In the genomic region with DNA sequence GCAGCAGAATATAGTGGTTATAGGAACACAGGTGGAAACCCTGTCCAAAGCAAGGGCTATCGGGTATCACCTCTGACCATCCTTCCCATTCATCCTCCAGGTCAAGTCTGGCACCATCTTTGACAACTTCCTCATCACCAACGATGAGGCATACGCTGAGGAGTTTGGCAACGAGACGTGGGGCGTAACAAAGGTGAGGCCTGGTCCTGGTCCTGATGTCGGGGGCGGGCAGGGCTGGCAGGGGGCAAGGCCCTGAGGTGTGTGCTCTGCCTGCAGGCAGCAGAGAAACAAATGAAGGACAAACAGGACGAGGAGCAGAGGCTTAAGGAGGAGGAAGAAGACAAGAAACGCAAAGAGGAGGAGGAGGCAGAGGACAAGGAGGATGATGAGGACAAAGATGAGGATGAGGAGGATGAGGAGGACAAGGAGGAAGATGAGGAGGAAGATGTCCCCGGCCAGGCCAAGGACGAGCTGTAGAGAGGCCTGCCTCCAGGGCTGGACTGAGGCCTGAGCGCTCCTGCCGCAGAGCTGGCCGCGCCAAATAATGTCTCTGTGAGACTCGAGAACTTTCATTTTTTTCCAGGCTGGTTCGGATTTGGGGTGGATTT, we compare ENCODE assay signal across 11 cellular contexts. TPM values are rescaled to one million over a fixed set of nuclear protein-coding genes. Genes with fewer than 3 reads are reported as not detected.
DNase-seq lines count a peak whose midpoint lies in the region; ATAC-seq and TF ChIP-seq lines count a peak whose summit lies in the region.
"Had no signal": no experiment of that assay in that cellular context is flagged by ENCODE, and none has a peak within 500 bp of the region (broad histone marks: within the 10 kb centered on the region; RNA-seq: fewer than 3 reads in every experiment).

No MANE protein-coding gene starts in this region.

- peaks cover 70% of the 10 kb centered on the region for H3K36me3 ChIP-seq in endodermal cell (ENCODE audit: control insufficient read depth, insufficient read depth, low read length)

- DNase-seq in activated T-cell treated with anti-CD3 and anti-CD28 coated beads, Interleukin-2, amount 50 U/mL, for 72 hours = no peak
- no peak for DNase-seq in activated T-cell treated with anti-CD3 and anti-CD28 coated beads for 4 hours
- DNase-seq in endodermal cell = no peak
- DNase-seq in stimulated activated effector memory CD8-positive, alpha-beta T cell treated with anti-CD3 and anti-CD28 coated beads, Interleukin-12 subunit alpha, Interleukin-12 subunit beta, amount 100 ng/mL, for 72 hours (ENCODE audit: low spot score in 2 of 2) = no peak
- no peak for DNase-seq in retina
- no peak for DNase-seq in NCI-H1694 (lab: John Stamatoyannopoulos, UW)
- DNase-seq: left ventricle myocardium inferior, MV-4-11, small intestine had no signal

- ATAC-seq in activated T-cell treated with anti-CD3 and anti-CD28 coated beads, Interleukin-2, amount 50 U/mL, for 72 hours (replicated peaks in 1 of 2) = no peak
- ATAC-seq in stimulated activated effector memory CD8-positive, alpha-beta T cell treated with anti-CD3 and anti-CD28 coated beads, Interleukin-12 subunit alpha, Interleukin-12 subunit beta, amount 100 ng/mL, for 72 hours = no peak
- no peak for ATAC-seq in GM18868 (IDR thresholded peaks at IDR 0.05; ENCODE audit: unreplicated experiment)

- no peak overlapping the region for H3K9ac ChIP-seq in endodermal cell (ENCODE audit: extremely low read depth, low read length, poor library complexity, severe bottlenecking)

- peak overlapping the region; percentile 58 for H3K27ac Mint-ChIP-seq in activated T-cell treated with anti-CD3 and anti-CD28 coated beads, Interleukin-2, amount 50 U/mL, for 72 hours
- peak overlapping the region; percentile 82 for H3K27ac Mint-ChIP-seq in endodermal cell
- peak overlapping the region; percentile 98 for H3K27ac Mint-ChIP-seq in stimulated activated effector memory CD8-positive, alpha-beta T cell treated with anti-CD3 and anti-CD28 coated beads, Interleukin-12 subunit alpha, Interleukin-12 subunit beta, amount 100 ng/mL, for 72 hours

- H3K27ac ChIP-seq in endodermal cell (ENCODE audit: low read depth, low read length) = peak overlapping the region; percentile 16
- H3K27ac ChIP-seq: left ventricle myocardium inferior had no signal

- peaks cover 5% of the 10 kb centered on the region for H3K4me1 ChIP-seq in endodermal cell (ENCODE audit: control insufficient read depth, insufficient read depth, low read length)

- peaks cover 30 to 61% of the 10 kb centered on the region in 2 donors for H3K36me3 Mint-ChIP-seq in activated T-cell treated with anti-CD3 and anti-CD28 coated beads, Interleukin-2, amount 50 U/mL, for 72 hours (ENCODE audit: insufficient read depth in 2 of 2)
- peaks cover 76% of the 10 kb centered on the region for H3K36me3 Mint-ChIP-seq in endodermal cell (ENCODE audit: low read depth)
- H3K36me3 Mint-ChIP-seq in stimulated activated effector memory CD8-positive, alpha-beta T cell treated with anti-CD3 and anti-CD28 coated beads, Interleukin-12 subunit alpha, Interleukin-12 subunit beta, amount 100 ng/mL, for 72 hours = peaks cover 100% of the 10 kb centered on the region

- H3K4me1 Mint-ChIP-seq in activated T-cell treated with anti-CD3 and anti-CD28 coated beads, Interleukin-2, amount 50 U/mL, for 72 hours (ENCODE audit: low read depth) = peaks cover 79% of the 10 kb centered on the region
- peaks cover 28% of the 10 kb centered on the region for H3K4me1 Mint-ChIP-seq in endodermal cell
- H3K4me1 Mint-ChIP-seq in stimulated activated effector memory CD8-positive, alpha-beta T cell treated with anti-CD3 and anti-CD28 coated beads, Interleukin-12 subunit alpha, Interleukin-12 subunit beta, amount 100 ng/mL, for 72 hours = peaks cover 72% of the 10 kb centered on the region

- no peaks in the 10 kb centered on the region for H3K9me3 Mint-ChIP-seq in activated T-cell treated with anti-CD3 and anti-CD28 coated beads, Interleukin-2, amount 50 U/mL, for 72 hours
- no peaks in the 10 kb centered on the region for H3K9me3 Mint-ChIP-seq in endodermal cell
- no peaks in the 10 kb centered on the region for H3K9me3 Mint-ChIP-seq in stimulated activated effector memory CD8-positive, alpha-beta T cell treated with anti-CD3 and anti-CD28 coated beads, Interleukin-12 subunit alpha, Interleukin-12 subunit beta, amount 100 ng/mL, for 72 hours

- H3K4me3 Mint-ChIP-seq in activated T-cell treated with anti-CD3 and anti-CD28 coated beads, Interleukin-2, amount 50 U/mL, for 72 hours = peak overlapping the region; percentile 14 to 59
- no peak overlapping the region for H3K4me3 Mint-ChIP-seq in endodermal cell
- peak overlapping the region; percentile 83 for H3K4me3 Mint-ChIP-seq in stimulated activated effector memory CD8-positive, alpha-beta T cell treated with anti-CD3 and anti-CD28 coated beads, Interleukin-12 subunit alpha, Interleukin-12 subunit beta, amount 100 ng/mL, for 72 hours

- H3K27me3 ChIP-seq in endodermal cell (ENCODE audit: control insufficient read depth, insufficient read depth, low read length, poor library complexity, severe bottlenecking) = no peaks in the 10 kb centered on the region

- 96% methylated on average over 18 of the region's 18 CpGs for WGBS in endodermal cell (ENCODE audit: insufficient coverage in 1 of 2, insufficient read length in 1 of 2), 2 experiments

- no peaks in the 10 kb centered on the region for H3K9me3 ChIP-seq in endodermal cell (ENCODE audit: control insufficient read depth, low read length)
- H3K9me3 ChIP-seq: left ventricle myocardium inferior had no signal

- TF ChIP-seq CTCF in endodermal cell (conservative IDR thresholded peaks at IDR 0.05) = no peak

- no peaks in the 10 kb centered on the region for H3K27me3 Mint-ChIP-seq in activated T-cell treated with anti-CD3 and anti-CD28 coated beads, Interleukin-2, amount 50 U/mL, for 72 hours (ENCODE audit: low read depth)
- H3K27me3 Mint-ChIP-seq in endodermal cell (ENCODE audit: insufficient read depth) = no peaks in the 10 kb centered on the region

- no peak overlapping the region for H3K4me3 ChIP-seq in endodermal cell (ENCODE audit: low read length)
- H3K4me3 ChIP-seq: left ventricle myocardium inferior had no signal

TF ChIP-seq in PFSK-1, 5 proteins besides CTCF, POLR2A, EP300 and RAD21:
- TF ChIP-seq TAF1 (IDR thresholded peaks at IDR 0.05; ENCODE audit: borderline replicate concordance, insufficient read depth, low read length) = no peak
- peak; percentile 14; the same call in 1 of the 2 replicates for TF ChIP-seq POLR2AphosphoS5 (IDR thresholded peaks at IDR 0.05; ENCODE audit: low read depth, low read length)
- TF ChIP-seq FOXP2 (optimal IDR thresholded peaks at IDR 0.05; ENCODE audit: borderline replicate concordance, extremely low read depth, extremely low read length, insufficient read depth) = no peak

RNA-seq across cellular contexts. Expression of a gene that starts 2.1 kb away (rescaled TPM):
- total RNA-seq in activated T-cell treated with anti-CD3 and anti-CD28 coated beads, Interleukin-2, amount 50 U/mL, for 72 hours = 100 to 1,000 TPM; 159 to 189 TPM
- 302 TPM for polyA plus RNA-seq in PFSK-1 (2012; ENCODE audit: insufficient read length, low read depth)
- 100 to 1,000 TPM in 1 of 2 donors, 10 to 100 TPM in 1; 75.5 to 117 TPM for total RNA-seq in endodermal cell
- polyA plus RNA-seq in endodermal cell (2013, experiment 1 of 2) = 91.9 TPM
- polyA plus RNA-seq in endodermal cell (2013, experiment 2 of 2) = 87.3 TPM

RNA-seq across cellular contexts. Expression of a gene that starts 5.1 kb away (rescaled TPM):
- 100 to 1,000 TPM; 458 to 489 TPM for total RNA-seq in activated T-cell treated with anti-CD3 and anti-CD28 coated beads, Interleukin-2, amount 50 U/mL, for 72 hours
- polyA plus RNA-seq in PFSK-1 (2012; ENCODE audit: insufficient read length, low read depth) = 885 TPM
- 1,000 to 10,000 TPM in 1 of 2 donors, 100 to 1,000 TPM in 1; 873 to 1,303 TPM for total RNA-seq in endodermal cell
- polyA plus RNA-seq in endodermal cell (2013, experiment 1 of 2) = 723 TPM
- 735 TPM for polyA plus RNA-seq in endodermal cell (2013, experiment 2 of 2)

RNA-seq across cellular contexts. Expression of a gene that starts 10.0 kb away (rescaled TPM):
- 10 to 100 TPM; 63.4 to 70.4 TPM for total RNA-seq in activated T-cell treated with anti-CD3 and anti-CD28 coated beads, Interleukin-2, amount 50 U/mL, for 72 hours
- polyA plus RNA-seq in PFSK-1 (2012; ENCODE audit: insufficient read length, low read depth) = 224 TPM
- total RNA-seq in endodermal cell = 10 to 100 TPM; 65.1 to 70.8 TPM
- polyA plus RNA-seq in endodermal cell (2013, experiment 1 of 2) = 43.7 TPM
- polyA plus RNA-seq in endodermal cell (2013, experiment 2 of 2) = 40.0 TPM

RNA-seq across cellular contexts. Expression of a gene that starts 13.5 kb away (rescaled TPM):
- 10 to 100 TPM; 15.9 to 16.4 TPM for total RNA-seq in activated T-cell treated with anti-CD3 and anti-CD28 coated beads, Interleukin-2, amount 50 U/mL, for 72 hours
- polyA plus RNA-seq in PFSK-1 (2012; ENCODE audit: insufficient read length, low read depth) = 100 TPM
- total RNA-seq in endodermal cell = 10 to 100 TPM; 31.0 to 34.9 TPM
- polyA plus RNA-seq in endodermal cell (2013, experiment 1 of 2) = 37.5 TPM
- polyA plus RNA-seq in endodermal cell (2013, experiment 2 of 2) = 41.7 TPM

RNA-seq across cellular contexts. Expression of a gene that starts 24.4 kb away (rescaled TPM):
- 1 to 10 TPM; 3.1 to 4.5 TPM for total RNA-seq in activated T-cell treated with anti-CD3 and anti-CD28 coated beads, Interleukin-2, amount 50 U/mL, for 72 hours
- polyA plus RNA-seq in PFSK-1 (2012; ENCODE audit: insufficient read length, low read depth) = 1.1 TPM
- total RNA-seq in endodermal cell = 1 to 10 TPM; 2.4 to 3.9 TPM
- polyA plus RNA-seq in endodermal cell (2013, experiment 1 of 2) = 3.6 TPM
- polyA plus RNA-seq in endodermal cell (2013, experiment 2 of 2) = 4.3 TPM
- total RNA-seq: left ventricle myocardium inferior had no signal
